ENCODE assay signal across 9 cellular contexts in the genomic region with DNA sequence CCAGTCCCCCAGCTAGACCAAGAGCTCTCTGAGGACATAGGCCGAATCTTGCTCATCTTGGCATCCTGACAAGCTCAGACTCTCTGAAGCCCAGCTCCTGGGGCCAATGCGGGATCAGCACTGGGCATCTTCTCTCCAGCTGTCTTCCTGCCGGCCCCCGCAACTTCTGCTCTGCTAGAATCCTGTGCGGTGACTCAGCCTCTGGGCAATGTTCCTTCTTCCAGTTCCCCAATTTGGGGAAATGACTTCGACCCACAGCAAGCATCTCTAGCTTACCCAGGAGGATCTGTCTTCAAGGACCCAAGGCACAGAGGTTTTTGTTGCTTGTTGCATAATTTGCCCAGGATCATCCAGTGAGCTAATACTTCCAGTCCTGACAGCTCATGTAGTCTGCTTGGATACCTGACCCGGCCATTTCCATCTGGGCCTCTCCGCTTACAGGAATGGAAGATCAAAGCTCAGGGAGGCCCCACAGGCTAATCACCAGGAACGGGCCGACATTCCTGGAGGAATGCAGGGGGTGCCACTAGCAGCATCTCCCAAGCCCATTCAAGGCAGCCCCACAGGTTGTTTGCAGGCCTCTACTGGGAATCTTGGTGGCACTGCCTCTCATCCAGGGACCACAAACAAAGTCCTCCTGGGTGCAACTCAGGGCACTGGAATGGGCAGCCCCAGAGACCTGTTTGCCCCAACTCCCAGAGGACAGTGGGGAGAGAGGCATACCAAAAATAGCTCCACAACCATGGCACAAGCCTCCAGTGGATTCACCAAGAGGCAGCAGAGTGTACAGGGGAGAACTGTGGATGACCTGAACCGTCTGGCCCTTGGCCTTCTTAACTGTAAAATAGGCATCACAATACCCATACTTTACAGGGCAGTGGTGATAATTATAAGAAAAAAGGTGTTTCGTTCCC.
DNase-seq lines count a peak whose midpoint lies in the region; FAIRE-seq and TF ChIP-seq lines count a peak whose summit lies in the region.
"Had no signal": no experiment of that assay in that cellular context is flagged by ENCODE, and none has a peak within 500 bp of the region (broad histone marks: within the 10 kb centered on the region; RNA-seq: fewer than 3 reads in every experiment).

No MANE protein-coding gene starts in this region.

- no peak for TF ChIP-seq CTCF in coronary artery (IDR thresholded peaks at IDR 0.05)

- peak overlapping the region; percentile 54 to 76 for H3K27ac ChIP-seq in coronary artery

- DNase-seq in NCI-H226 (peak; percentile 78), coronary artery (ENCODE audit: low spot score) (peak; percentile 90), mucosa of gallbladder (ENCODE audit: low spot score) (peak; percentile 57), NCI-H187 (lab: John Stamatoyannopoulos, UW) (no peak), putamen (ENCODE audit: low spot score) (no peak)
- DNase-seq in activated effector memory CD4-positive, alpha-beta T cell treated with anti-CD3 and anti-CD28 coated beads, Interleukin-2, amount 50 U/mL, for 16 hours, result no peak
- DNase-seq in stimulated activated CD4-positive, alpha-beta T cell treated with anti-CD3 and anti-CD28 coated beads, Interleukin-2, amount 100 ng/mL, for 24 hours, result no peak
- DNase-seq: activated CD4-positive, alpha-beta T cell treated with anti-CD3 and anti-CD28 coated beads for 36 hours had no signal

- H3K4me3 ChIP-seq in coronary artery, result no peak overlapping the region

- FAIRE-seq in A204.1 (lab: Jason Lieb, UNC), result peak; percentile 11

Comparison
In these comparisons a context has a peak if more than half of its experiments do, and no peak if none do; other contexts are left out.
1. DNase-seq: peak in NCI-H226 (single experiment), coronary artery (single experiment) and mucosa of gallbladder (single experiment); none in NCI-H187 (0 of 2), putamen (single experiment), activated effector memory CD4-positive, alpha-beta T cell treated with anti-CD3 and anti-CD28 coated beads, Interleukin-2, amount 50 U/mL, for 16 hours (single experiment) and stimulated activated CD4-positive, alpha-beta T cell treated with anti-CD3 and anti-CD28 coated beads, Interleukin-2, amount 100 ng/mL, for 24 hours (0 of 2).